Comparison of ENCODE assay signal across 1 cellular context in the genomic region with DNA sequence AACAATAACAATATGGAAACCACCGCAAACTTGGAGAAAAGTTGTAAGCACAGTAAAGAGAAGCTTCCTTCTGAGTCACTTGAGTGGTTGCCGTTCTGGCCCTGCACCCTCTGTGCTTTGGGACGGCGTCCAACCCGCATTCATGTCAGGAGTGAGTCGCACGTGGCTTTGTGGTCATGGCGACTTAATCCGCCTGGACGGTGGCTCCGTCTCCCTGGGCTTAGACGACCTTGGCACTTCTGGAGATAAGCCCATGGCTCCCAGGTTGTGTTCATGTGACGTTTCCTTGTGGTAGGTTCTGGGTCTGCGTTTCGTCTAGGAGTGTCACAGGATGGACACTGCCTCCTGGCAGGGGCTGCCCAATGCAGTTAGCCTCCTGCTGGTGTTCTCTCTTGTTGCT.
TF ChIP-seq lines count a peak whose summit lies in the region.

No MANE protein-coding gene starts in this region.

TF ChIP-seq in K562, 482 proteins besides CTCF, POLR2A, EP300 and RAD21:
- TF ChIP-seq, protein P1, sequence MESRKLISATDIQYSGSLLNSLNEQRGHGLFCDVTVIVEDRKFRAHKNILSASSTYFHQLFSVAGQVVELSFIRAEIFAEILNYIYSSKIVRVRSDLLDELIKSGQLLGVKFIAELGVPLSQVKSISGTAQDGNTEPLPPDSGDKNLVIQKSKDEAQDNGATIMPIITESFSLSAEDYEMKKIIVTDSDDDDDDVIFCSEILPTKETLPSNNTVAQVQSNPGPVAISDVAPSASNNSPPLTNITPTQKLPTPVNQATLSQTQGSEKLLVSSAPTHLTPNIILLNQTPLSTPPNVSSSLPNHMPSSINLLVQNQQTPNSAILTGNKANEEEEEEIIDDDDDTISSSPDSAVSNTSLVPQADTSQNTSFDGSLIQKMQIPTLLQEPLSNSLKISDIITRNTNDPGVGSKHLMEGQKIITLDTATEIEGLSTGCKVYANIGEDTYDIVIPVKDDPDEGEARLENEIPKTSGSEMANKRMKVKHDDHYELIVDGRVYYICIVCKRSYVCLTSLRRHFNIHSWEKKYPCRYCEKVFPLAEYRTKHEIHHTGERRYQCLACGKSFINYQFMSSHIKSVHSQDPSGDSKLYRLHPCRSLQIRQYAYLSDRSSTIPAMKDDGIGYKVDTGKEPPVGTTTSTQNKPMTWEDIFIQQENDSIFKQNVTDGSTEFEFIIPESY (CRISPR knock-in tag; IDR thresholded peaks at IDR 0.05): 0 out of 2 replicates have a peak, but pooled peaks have one; percentile 10
- TF ChIP-seq ZC3H11A (IDR thresholded peaks at IDR 0.05; ENCODE audit: low read depth, low read length): no peak
- TF ChIP-seq ASH1L (IDR thresholded peaks at IDR 0.05; ENCODE audit: borderline replicate concordance, low read depth, partially characterized antibody): no peak
- TF ChIP-seq, protein P2, sequence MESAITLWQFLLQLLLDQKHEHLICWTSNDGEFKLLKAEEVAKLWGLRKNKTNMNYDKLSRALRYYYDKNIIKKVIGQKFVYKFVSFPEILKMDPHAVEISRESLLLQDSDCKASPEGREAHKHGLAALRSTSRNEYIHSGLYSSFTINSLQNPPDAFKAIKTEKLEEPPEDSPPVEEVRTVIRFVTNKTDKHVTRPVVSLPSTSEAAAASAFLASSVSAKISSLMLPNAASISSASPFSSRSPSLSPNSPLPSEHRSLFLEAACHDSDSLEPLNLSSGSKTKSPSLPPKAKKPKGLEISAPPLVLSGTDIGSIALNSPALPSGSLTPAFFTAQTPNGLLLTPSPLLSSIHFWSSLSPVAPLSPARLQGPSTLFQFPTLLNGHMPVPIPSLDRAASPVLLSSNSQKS (CRISPR knock-in tag; IDR thresholded peaks at IDR 0.05): no peak
- TF ChIP-seq IRF2 (CRISPR knock-in tag; IDR thresholded peaks at IDR 0.05): no peak
- peak; percentile 79 for TF ChIP-seq BHLHE40 (IDR thresholded peaks at IDR 0.05; ENCODE audit: low read length)
- TF ChIP-seq, protein P3, sequence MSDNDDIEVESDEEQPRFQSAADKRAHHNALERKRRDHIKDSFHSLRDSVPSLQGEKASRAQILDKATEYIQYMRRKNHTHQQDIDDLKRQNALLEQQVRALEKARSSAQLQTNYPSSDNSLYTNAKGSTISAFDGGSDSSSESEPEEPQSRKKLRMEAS (CRISPR knock-in tag; IDR thresholded peaks at IDR 0.05): peak; percentile 73
- TF ChIP-seq, protein P4, sequence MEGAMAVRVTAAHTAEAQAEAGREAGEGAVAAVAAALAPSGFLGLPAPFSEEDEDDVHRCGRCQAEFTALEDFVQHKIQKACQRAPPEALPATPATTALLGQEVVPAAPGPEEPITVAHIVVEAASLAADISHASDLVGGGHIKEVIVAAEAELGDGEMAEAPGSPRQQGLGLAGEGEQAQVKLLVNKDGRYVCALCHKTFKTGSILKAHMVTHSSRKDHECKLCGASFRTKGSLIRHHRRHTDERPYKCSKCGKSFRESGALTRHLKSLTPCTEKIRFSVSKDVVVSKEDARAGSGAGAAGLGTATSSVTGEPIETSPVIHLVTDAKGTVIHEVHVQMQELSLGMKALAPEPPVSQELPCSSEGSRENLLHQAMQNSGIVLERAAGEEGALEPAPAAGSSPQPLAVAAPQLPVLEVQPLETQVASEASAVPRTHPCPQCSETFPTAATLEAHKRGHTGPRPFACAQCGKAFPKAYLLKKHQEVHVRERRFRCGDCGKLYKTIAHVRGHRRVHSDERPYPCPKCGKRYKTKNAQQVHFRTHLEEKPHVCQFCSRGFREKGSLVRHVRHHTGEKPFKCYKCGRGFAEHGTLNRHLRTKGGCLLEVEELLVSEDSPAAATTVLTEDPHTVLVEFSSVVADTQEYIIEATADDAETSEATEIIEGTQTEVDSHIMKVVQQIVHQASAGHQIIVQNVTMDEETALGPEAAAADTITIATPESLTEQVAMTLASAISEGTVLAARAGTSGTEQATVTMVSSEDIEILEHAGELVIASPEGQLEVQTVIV (CRISPR knock-in tag; IDR thresholded peaks at IDR 0.05; ENCODE audit: borderline replicate concordance): no peak
